Comparison of ENCODE assay signal across 21 cellular contexts in genomic region chr15:60858511-60859085, GRCh38.
A peak's percentile ranks its signal among the peaks of the same experiment; 100 is the strongest.
DNase-seq lines count a peak whose midpoint lies in the region; ATAC-seq and TF ChIP-seq lines count a peak whose summit lies in the region.
"Had no signal": no experiment of that assay in that cellular context is flagged by ENCODE, and none has a peak within 500 bp of the region (broad histone marks: within the 10 kb centered on the region; RNA-seq: fewer than 3 reads in every experiment).

No MANE protein-coding gene starts in this region.

- H3K36me3 Mint-ChIP-seq in chondrocyte (ENCODE audit: low read depth) = no peaks in the 10 kb centered on the region

- H3K27me3 Mint-ChIP-seq in chondrocyte (ENCODE audit: low read depth) = no peaks in the 10 kb centered on the region

- no peaks in the 10 kb centered on the region for H3K4me1 Mint-ChIP-seq in chondrocyte (ENCODE audit: low read depth)

- H3K27ac Mint-ChIP-seq in chondrocyte (ENCODE audit: unreplicated experiment) = no peak overlapping the region

- H3K4me3 ChIP-seq in AG10803 (ENCODE audit: low read length) (no peak overlapping the region), GM06990 (replicated peaks; ENCODE audit: low read depth, low read length) (no peak overlapping the region)
- H3K4me3 ChIP-seq: A549; BLaER1 treated with 17β-estradiol and CSF1 and Interleukin-3, amounts not matched to agents 10 nM and 100 nM; GM23248; K562; PC-9 had no signal

- no peaks in the 10 kb centered on the region for H3K27me3 ChIP-seq in GM06990 (replicated peaks; ENCODE audit: control insufficient read depth, insufficient read depth, low read length)
- H3K27me3 ChIP-seq: BLaER1 treated with 17β-estradiol and CSF1 and Interleukin-3, amounts not matched to agents 10 nM and 100 nM had no signal

- no peak for ATAC-seq in HG02623 (IDR thresholded peaks at IDR 0.05; ENCODE audit: unreplicated experiment)
- ATAC-seq: A549, HCT116, K562, SK-N-SH treated with all-trans-retinoic acid at 6 μM for 48 hours had no signal

- H3K9me3 Mint-ChIP-seq in chondrocyte (ENCODE audit: low read depth) = no peaks in the 10 kb centered on the region

- DNase-seq in AG10803 (ENCODE audit: low read depth) (peak; percentile 24), GM06990 (ENCODE audit: extremely low read depth, insufficient read length) (peak; percentile 24), amniotic epithelial cell (ENCODE audit: low read depth) (peak; percentile 29), iris pigment epithelial cell (ENCODE audit: low read depth) (peak; percentile 11), chondrocyte (ENCODE audit: low spot score) (no peak)
- no peak for DNase-seq in activated T-cell treated with anti-CD3 and anti-CD28 coated beads, Interleukin-2, amount 50 U/mL, for 48 hours
- DNase-seq: DMS79 treated with DMSO at 0.1 percent for 48 hours, GM23248, NCI-H1105 treated with DMSO at 0.1 percent for 48 hours, NCI-H187, NCI-H2107, NCI-H510A, NCI-H774, PC-9, SIG-M5 had no signal

- H3K4me3 Mint-ChIP-seq in chondrocyte (ENCODE audit: unreplicated experiment) = no peak overlapping the region

- TF ChIP-seq CTCF in AG10803 (conservative IDR thresholded peaks at IDR 0.05; ENCODE audit: low read length) (no peak), GM06990 (IDR thresholded peaks at IDR 0.05; ENCODE audit: insufficient read depth, low read length, poor library complexity, severe bottlenecking) (no peak), chondrocyte (IDR thresholded peaks at IDR 0.05) (no peak)

- no peaks in the 10 kb centered on the region for H3K36me3 ChIP-seq in GM06990 (ENCODE audit: control insufficient read depth, insufficient read depth, low read length)
- H3K36me3 ChIP-seq: BLaER1 treated with 17β-estradiol and CSF1 and Interleukin-3, amounts not matched to agents 10 nM and 100 nM had no signal

Comparison
In these comparisons a context has a peak if more than half of its experiments do, and no peak if none do; other contexts are left out.
1. DNase-seq: peak in AG10803 (single experiment), GM06990 (single experiment), amniotic epithelial cell (single experiment) and iris pigment epithelial cell (single experiment); none in chondrocyte (single experiment) and activated T-cell treated with anti-CD3 and anti-CD28 coated beads, Interleukin-2, amount 50 U/mL, for 48 hours (0 of 2).